Comparison of ENCODE assay signal across 13 cellular contexts in the genomic region with DNA sequence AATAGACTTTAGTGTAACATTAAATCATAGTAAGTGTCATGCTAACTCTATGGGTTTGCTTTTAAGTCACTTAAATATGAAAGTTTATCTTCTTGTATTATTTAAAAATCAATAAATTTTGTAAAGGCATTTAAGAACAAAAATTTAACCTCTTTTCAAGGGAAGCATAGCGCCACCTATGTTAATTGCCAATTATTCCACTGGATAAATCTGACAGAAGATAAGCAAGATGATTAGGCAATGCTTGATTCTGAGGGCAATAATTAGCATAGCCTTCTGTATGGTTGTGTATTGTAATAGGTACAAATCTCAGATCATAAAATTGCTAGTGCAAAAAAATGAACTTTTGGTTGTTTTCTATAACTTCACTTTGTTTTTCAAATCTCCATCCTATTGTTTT.
"Had no signal": no experiment of that assay in that cellular context is flagged by ENCODE, and none has a peak within 500 bp of the region (broad histone marks: within the 10 kb centered on the region; RNA-seq: fewer than 3 reads in every experiment).

No MANE protein-coding gene starts in this region.

- ATAC-seq: activated T-cell treated with anti-CD3 and anti-CD28 coated beads, Interleukin-2, amount 50 U/mL, for 4 hours; heart right ventricle; mucosa of descending colon; naive thymus-derived CD8-positive, alpha-beta T cell had no signal

- DNase-seq: activated gamma-delta T cell treated with Interleukin-2 at 50 U/mL for 16 hours; activated naive CD8-positive, alpha-beta T cell treated with anti-CD3 and anti-CD28 coated beads for 36 hours; activated T-cell treated with anti-CD3 and anti-CD28 coated beads, Interleukin-2, amount 50 U/mL, for 4 hours; anterior cingulate cortex; heart right ventricle; mucosa of descending colon; naive thymus-derived CD8-positive, alpha-beta T cell; posterior cingulate gyrus; stimulated activated CD4-positive, alpha-beta T cell treated with anti-CD3 and anti-CD28 coated beads, Interleukin-15, amount 100 ng/mL, for 24 hours; stimulated activated CD4-positive, alpha-beta T cell treated with anti-CD3 and anti-CD28 coated beads, Interleukin-4, amount 100 ng/mL, for 24 hours had no signal

- H3K27me3 Mint-ChIP-seq: activated naive CD8-positive, alpha-beta T cell treated with anti-CD3 and anti-CD28 coated beads for 36 hours; naive thymus-derived CD8-positive, alpha-beta T cell; stimulated activated naive CD8-positive, alpha-beta T cell treated with anti-CD3 and anti-CD28 coated beads, Interleukin-15, Interleukin-2, amounts not matched to agents 100 ng/mL and 50 ng/mL, for 24 hours had no signal

- H3K27me3 ChIP-seq: breast epithelium, heart right ventricle had no signal

- H3K36me3 Mint-ChIP-seq: activated naive CD8-positive, alpha-beta T cell treated with anti-CD3 and anti-CD28 coated beads for 36 hours; naive thymus-derived CD8-positive, alpha-beta T cell had no signal

- H3K4me3 Mint-ChIP-seq: activated naive CD8-positive, alpha-beta T cell treated with anti-CD3 and anti-CD28 coated beads for 36 hours; activated T-cell treated with anti-CD3 and anti-CD28 coated beads, Interleukin-2, amount 50 U/mL, for 4 hours; naive thymus-derived CD8-positive, alpha-beta T cell; stimulated activated naive CD8-positive, alpha-beta T cell treated with anti-CD3 and anti-CD28 coated beads, Interleukin-15, Interleukin-2, amounts not matched to agents 100 ng/mL and 50 ng/mL, for 24 hours had no signal

- H3K4me1 Mint-ChIP-seq: activated naive CD8-positive, alpha-beta T cell treated with anti-CD3 and anti-CD28 coated beads for 36 hours; naive thymus-derived CD8-positive, alpha-beta T cell had no signal

- H3K9me3 ChIP-seq: breast epithelium, mucosa of descending colon, thoracic aorta had no signal

- H3K4me1 ChIP-seq: breast epithelium, heart right ventricle had no signal

- H3K27ac ChIP-seq: breast epithelium, heart right ventricle, thoracic aorta had no signal

- H3K9me3 Mint-ChIP-seq: activated naive CD8-positive, alpha-beta T cell treated with anti-CD3 and anti-CD28 coated beads for 36 hours; activated T-cell treated with anti-CD3 and anti-CD28 coated beads, Interleukin-2, amount 50 U/mL, for 4 hours; stimulated activated naive CD8-positive, alpha-beta T cell treated with anti-CD3 and anti-CD28 coated beads, Interleukin-15, Interleukin-2, amounts not matched to agents 100 ng/mL and 50 ng/mL, for 24 hours had no signal

- H3K4me3 ChIP-seq: breast epithelium, heart right ventricle, mucosa of descending colon, thoracic aorta had no signal

- H3K36me3 ChIP-seq: breast epithelium, heart right ventricle, thoracic aorta had no signal

- H3K27ac Mint-ChIP-seq: activated naive CD8-positive, alpha-beta T cell treated with anti-CD3 and anti-CD28 coated beads for 36 hours; naive thymus-derived CD8-positive, alpha-beta T cell; stimulated activated naive CD8-positive, alpha-beta T cell treated with anti-CD3 and anti-CD28 coated beads, Interleukin-15, Interleukin-2, amounts not matched to agents 100 ng/mL and 50 ng/mL, for 24 hours had no signal
